13 cellular contexts compared by ENCODE assay signal in the genomic region with DNA sequence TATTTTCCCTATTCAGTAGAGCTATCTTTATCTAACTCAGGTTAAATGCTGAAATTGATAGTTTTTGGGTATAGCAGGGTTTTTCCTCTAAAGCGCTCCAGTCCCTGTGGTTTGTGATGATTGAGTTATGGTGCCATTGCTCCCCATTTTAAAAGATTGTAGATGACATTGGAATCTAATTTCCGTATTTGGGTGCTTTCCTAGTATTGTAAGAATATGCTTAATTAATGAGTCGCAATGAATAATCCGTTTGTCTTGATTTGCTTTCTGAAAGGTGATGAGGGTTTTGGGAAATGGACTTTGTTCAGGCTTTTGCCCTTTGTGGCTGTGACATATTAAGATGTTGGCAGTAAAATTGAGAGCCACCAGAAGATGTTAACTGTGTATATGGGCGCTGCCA. TPM values are rescaled to one million over a fixed set of nuclear protein-coding genes. Genes with fewer than 3 reads are reported as not detected.
DNase-seq lines count a peak whose midpoint lies in the region; ATAC-seq, FAIRE-seq and TF ChIP-seq lines count a peak whose summit lies in the region.
"Had no signal": no experiment of that assay in that cellular context is flagged by ENCODE, and none has a peak within 500 bp of the region (broad histone marks: within the 10 kb centered on the region; RNA-seq: fewer than 3 reads in every experiment).

No MANE protein-coding gene starts in this region.

- H3K27ac Mint-ChIP-seq in CD4-positive, alpha-beta memory T cell = peak overlapping the region in 5 of 7 donors; percentile 1 to 99 (median 61)
- peak overlapping the region; percentile 91 to 93 for H3K27ac Mint-ChIP-seq in natural killer cell

- peaks cover 59% of the 10 kb centered on the region for H4K20me1 ChIP-seq in IMR-90 (ENCODE audit: insufficient read depth, low read length)
- H4K20me1 ChIP-seq in K562 (replicated peaks; ENCODE audit: control insufficient read depth, insufficient read depth, low read length) = peaks cover 45% of the 10 kb centered on the region

- no peak for FAIRE-seq in K562 (lab: Jason Lieb, UNC)

- H3K56ac ChIP-seq in IMR-90 (ENCODE audit: extremely low read depth, insufficient read depth, low read length) = no peak overlapping the region

- no peak for TF ChIP-seq POLR2A in IMR-90 (IDR thresholded peaks at IDR 0.05; ENCODE audit: low read depth, low read length)
- 0 out of 2 replicates have a peak, but pooled peaks have one; percentile 28 for TF ChIP-seq POLR2A in K562 (conservative IDR thresholded peaks at IDR 0.05)

- intact Hi-C loops in CD4-positive, alpha-beta memory T cell (cut with micrococcal nuclease) = no loop called here
- intact Hi-C loops in IMR-90 (cut with micrococcal nuclease) (no loop called here), K562 (cut with micrococcal nuclease) (loop anchor here (5.0 kb wide), 1 partner anchor 73 kb away; no protein-coding TSS in a partner anchor), natural killer cell (cut with micrococcal nuclease) (no loop called here), tibial artery (cut with DNase I; ENCODE audit: low total_unique reads) (no loop called here)

- H2BK5ac ChIP-seq in IMR-90 (ENCODE audit: low read depth, low read length, poor library complexity, severe bottlenecking) = no peak overlapping the region

- H3K9ac ChIP-seq in IMR-90 (ENCODE audit: low read depth, low read length) (no peak overlapping the region; the same call in 1 of the 2 replicates), K562 (ENCODE audit: insufficient read depth in 1 of 2, low read depth in 2 of 2, low read length in 2 of 2) (no peak overlapping the region)

- H3K27ac ChIP-seq in CD4-positive, alpha-beta memory T cell (ENCODE audit: low read depth, low read length) = no peak overlapping the region
- H3K27ac ChIP-seq in IMR-90 (ENCODE audit: insufficient read depth, low read length) = no peak overlapping the region
- H3K27ac ChIP-seq in K562 (ENCODE audit: extremely low read depth, low read depth, low read length) = no peak overlapping the region
- H3K27ac ChIP-seq in tibial artery = no peak overlapping the region

- H3K23ac ChIP-seq in IMR-90 (ENCODE audit: low read depth, low read length) = no peak overlapping the region

- WGBS in IMR-90 (ENCODE audit: extremely low coverage in 2 of 2, insufficient read length in 1 of 2), 2 experiments = 73% methylated on average over 3 of the region's 5 CpGs; no CpG with 5 or more reads in 1 of the 2 experiments
- WGBS in K562 (ENCODE audit: insufficient coverage, low coverage, missing lambda C conversion rate) = 86% methylated on average over 5 of the region's 5 CpGs

- no peak overlapping the region for H2AFZ ChIP-seq in IMR-90 (replicated peaks; ENCODE audit: low read length, poor library complexity)
- H2AFZ ChIP-seq in K562 (ENCODE audit: low read depth, low read length) = no peak overlapping the region

- TF ChIP-seq RAD21 in IMR-90 (IDR thresholded peaks at IDR 0.05; ENCODE audit: low read length) = no peak
- no peak for TF ChIP-seq RAD21 in K562 (CRISPR knock-in tag; conservative IDR thresholded peaks at IDR 0.05 in 1 of 2, IDR thresholded peaks at IDR 0.05 in 1 of 2)

- H3K36me3 ChIP-seq in CD4-positive, alpha-beta memory T cell (ENCODE audit: insufficient read depth, low read length) = peaks cover 42% of the 10 kb centered on the region
- H3K36me3 ChIP-seq in IMR-90 (ENCODE audit: control insufficient read depth, insufficient read depth, low read length) (peaks cover 45% of the 10 kb centered on the region), K562 (ENCODE audit: control insufficient read depth, insufficient read depth, low read length) (peaks cover 76% of the 10 kb centered on the region), tibial artery (peaks cover 56 to 67% (median 59%) of the 10 kb centered on the region in 3 donors)

- peaks cover 0 to 4% (median 0%) of the 10 kb centered on the region in 8 donors for H3K9me3 Mint-ChIP-seq in CD4-positive, alpha-beta memory T cell
- no peaks in the 10 kb centered on the region for H3K9me3 Mint-ChIP-seq in natural killer cell

- H3K9me1 ChIP-seq in IMR-90 (ENCODE audit: insufficient read depth, low read length) (peaks cover 3% of the 10 kb centered on the region; the same call in 1 of the 2 replicates), K562 (ENCODE audit: control insufficient read depth, insufficient read depth, low read length) (no peaks in the 10 kb centered on the region)

- H4K91ac ChIP-seq in IMR-90 (ENCODE audit: insufficient read depth, low read depth, low read length) = no peak overlapping the region

- in situ Hi-C loops in IMR-90 (cut with MboI; ENCODE audit: low sequenced_read_pairs) (no loop called here), K562 (cut with MboI) (no loop called here)

- H2AK5ac ChIP-seq in IMR-90 (ENCODE audit: low read depth, low read length) = no peak overlapping the region

- H2AK9ac ChIP-seq in IMR-90 (replicated peaks; ENCODE audit: low read depth, low read length, poor library complexity) = no peak overlapping the region

- no peak for ATAC-seq in IMR-90 (ENCODE audit: low read depth)
- no peak for ATAC-seq in K562
- ATAC-seq in natural killer cell = no peak
- no peak for ATAC-seq in GM19324 (IDR thresholded peaks at IDR 0.05; ENCODE audit: low FRiP score, unreplicated experiment)
- ATAC-seq in HG02840 (IDR thresholded peaks at IDR 0.05; ENCODE audit: low FRiP score, unreplicated experiment) = no peak
- ATAC-seq: Panc1 had no signal

- peaks cover 52% of the 10 kb centered on the region for H3K79me2 ChIP-seq in K562 (ENCODE audit: control insufficient read depth, insufficient read depth, low read length)

- no peaks in the 10 kb centered on the region for H3K9me3 ChIP-seq in CD4-positive, alpha-beta memory T cell (ENCODE audit: control insufficient read depth in 1 of 2, low read length in 2 of 2)
- no peaks in the 10 kb centered on the region for H3K9me3 ChIP-seq in IMR-90 (ENCODE audit: control insufficient read depth, insufficient read depth, low read length)
- H3K9me3 ChIP-seq in K562 (replicated peaks; ENCODE audit: control insufficient read depth, insufficient read depth, low read depth, low read length) = peaks cover 3% of the 10 kb centered on the region; the same call in 1 of the 2 replicates
- no peaks in the 10 kb centered on the region for H3K9me3 ChIP-seq in tibial artery

- peaks cover 46% of the 10 kb centered on the region for H3K4me1 ChIP-seq in CD4-positive, alpha-beta memory T cell (ENCODE audit: insufficient read depth, low read length)
- peaks cover 2% of the 10 kb centered on the region for H3K4me1 ChIP-seq in IMR-90 (ENCODE audit: control insufficient read depth, insufficient read depth, low read length)
- peaks cover 16 to 19% of the 10 kb centered on the region in 2 experiments for H3K4me1 ChIP-seq in K562 (replicated peaks in 1 of 2; ENCODE audit: control insufficient read depth in 2 of 2, insufficient read depth in 2 of 2, low read length in 2 of 2)
- H3K4me1 ChIP-seq in tibial artery = peaks cover 0 to 36% (median 22%) of the 10 kb centered on the region in 4 donors

- no peak overlapping the region for H3K14ac ChIP-seq in IMR-90 (replicated peaks; ENCODE audit: low read depth, low read length)

- no peak overlapping the region for H3K4ac ChIP-seq in IMR-90 (ENCODE audit: low read depth, low read length)

- H3K36me3 Mint-ChIP-seq in CD4-positive, alpha-beta memory T cell = peaks cover 58 to 78% of the 10 kb centered on the region in 2 donors
- peaks cover 14% of the 10 kb centered on the region for H3K36me3 Mint-ChIP-seq in natural killer cell

- H3K4me3 Mint-ChIP-seq in CD4-positive, alpha-beta memory T cell = no peak overlapping the region
- H3K4me3 Mint-ChIP-seq in natural killer cell = no peak overlapping the region

- no peak overlapping the region for H2BK15ac ChIP-seq in IMR-90 (ENCODE audit: low read depth, low read length)

- H3K27me3 Mint-ChIP-seq in CD4-positive, alpha-beta memory T cell = no peaks in the 10 kb centered on the region
- H3K27me3 Mint-ChIP-seq in natural killer cell (ENCODE audit: low read depth in 2 of 2) = no peaks in the 10 kb centered on the region

- TF ChIP-seq CTCF in IMR-90 (conservative IDR thresholded peaks at IDR 0.05; ENCODE audit: low read depth, low read length) = no peak
- TF ChIP-seq CTCF in K562 (IDR thresholded peaks at IDR 0.05 in 2 of 3, conservative IDR thresholded peaks at IDR 0.05 in 1 of 3; ENCODE audit: insufficient read depth in 2 of 3, low read depth in 1 of 3, low read length in 3 of 3) = no peak
- no peak for TF ChIP-seq CTCF in natural killer cell (IDR thresholded peaks at IDR 0.05)
- no peak for TF ChIP-seq CTCF in tibial artery (IDR thresholded peaks at IDR 0.05)

- no peak for TF ChIP-seq EP300 in K562 (IDR thresholded peaks at IDR 0.05; ENCODE audit: low read length)

- peaks cover 23 to 45% of the 10 kb centered on the region in 2 experiments; a peak in 3 of 4 replicates for H3K79me1 ChIP-seq in IMR-90 (ENCODE audit: low read depth in 1 of 2, low read length in 2 of 2)

- H3K4me2 ChIP-seq in IMR-90 (ENCODE audit: low read depth, low read length) (0 out of 2 replicates have a peak overlapping the region, but pooled peaks have one; percentile 40), K562 (ENCODE audit: insufficient read depth, low read length) (no peak overlapping the region)

- H3K18ac ChIP-seq in IMR-90 (ENCODE audit: low read depth, low read length) = no peak overlapping the region

- H2BK20ac ChIP-seq in IMR-90 (ENCODE audit: low read depth, low read length) = no peak overlapping the region

- POLR2A ChIA-PET in CD4-positive, alpha-beta memory T cell (lab: Charles Lee; ENCODE audit: partially characterized antibody) = interaction anchor here (1.0 kb wide), 1 partner anchor 21 kb away, joined by 4 read pairs; the partner anchor contains the start of gene RNASEH1
- POLR2A ChIA-PET in IMR-90 (lab: Charles Lee; ENCODE audit: unreplicated experiment) = no interaction called here
- POLR2A ChIA-PET in K562 (lab: Yijun Ruan, JAX) = interaction anchor here (0.6 to 1.5 kb wide), 7 partner anchors 8 to 85 kb away, joined by 3 to 8 read pairs (median 3); partner anchors contain the start of gene COLEC11

- no peak for DNase-seq in CD4-positive, alpha-beta memory T cell
- DNase-seq in IMR-90 (no peak), K562 (ENCODE audit: extremely low read depth in 1 of 4, low spot score in 3 of 4) (no peak), natural killer cell (no peak), UCSD-AML1 (lab: John Stamatoyannopoulos, UW; ENCODE audit: unreplicated experiment) (no peak), tibial artery (no peak)
- DNase-seq: effector CD8-positive, alpha-beta T cell; NCI-H2107; stimulated activated CD4-positive, alpha-beta T cell treated with anti-CD3 and anti-CD28 coated beads, Interleukin-15, amount 100 ng/mL, for 24 hours had no signal

- no peak overlapping the region for H3K4me3 ChIP-seq in CD4-positive, alpha-beta memory T cell (ENCODE audit: low read length in 2 of 2)
- H3K4me3 ChIP-seq in IMR-90 (ENCODE audit: insufficient read depth, low read depth, low read length) (no peak overlapping the region), K562 (no peak overlapping the region), tibial artery (no peak overlapping the region)

- no peak overlapping the region for H4K8ac ChIP-seq in IMR-90 (ENCODE audit: low read depth in 2 of 2, low read length in 2 of 2)

- H2BK120ac ChIP-seq in IMR-90 (ENCODE audit: low read depth, low read length) = no peak overlapping the region

- CTCF ChIA-PET in CD4-positive, alpha-beta memory T cell (lab: Charles Lee; ENCODE audit: partially characterized antibody) = interaction anchor here (1.9 kb wide), 1 partner anchor 73 kb away, joined by 5 read pairs; no protein-coding TSS in a partner anchor
- CTCF ChIA-PET in IMR-90 (lab: Yijun Ruan, JAX) = no interaction called here
- CTCF ChIA-PET in K562 (lab: Yijun Ruan, JAX; ENCODE audit: low intra/inter-chr PET ratio) = no interaction called here

- peaks cover 33 to 49% (median 38%) of the 10 kb centered on the region in 4 donors for H3K4me1 Mint-ChIP-seq in CD4-positive, alpha-beta memory T cell
- peaks cover 39 to 46% of the 10 kb centered on the region in 2 donors for H3K4me1 Mint-ChIP-seq in natural killer cell

- H3K27me3 ChIP-seq in CD4-positive, alpha-beta memory T cell (ENCODE audit: insufficient read depth, low read length) = no peaks in the 10 kb centered on the region
- H3K27me3 ChIP-seq in IMR-90 (ENCODE audit: control insufficient read depth, insufficient read depth, low read length) (no peaks in the 10 kb centered on the region), K562 (ENCODE audit: control insufficient read depth in 2 of 2, insufficient read depth in 2 of 2, low read length in 2 of 2) (no peaks in the 10 kb centered on the region), tibial artery (no peaks in the 10 kb centered on the region)

- no peak overlapping the region for H4K5ac ChIP-seq in IMR-90 (ENCODE audit: low read depth, low read length)

- BruUV-seq in IMR-90 (replicated peaks; lab: Mats Ljungman, UMichigan) (no TSS peak), K562 (replicated peaks; lab: Mats Ljungman, UMichigan) (no TSS peak)

- dilution Hi-C loops in IMR-90 (cut with HindIII; ENCODE audit: low sequenced_read_pairs, unreplicated experiment) = no loop called here

RNA-seq across cellular contexts. Expression of gene RPS7, which starts 3.9 kb away (rescaled TPM):
- total RNA-seq in CD4-positive, alpha-beta memory T cell = 1,000 to 10,000 TPM; 1,594 to 1,656 TPM
- 1,000 to 10,000 TPM in 1 of 2 donors, 100 to 1,000 TPM in 1; 904 to 1,178 TPM for polyA plus RNA-seq in CD4-positive, alpha-beta memory T cell
- 3,111 and 3,387 TPM in 2 replicates for total RNA-seq in IMR-90 (2012; rRNA removed)
- 1,199 and 1,260 TPM in 2 replicates for polyA plus RNA-seq in IMR-90 (2012; rRNA removed)
- 1,489 and 3,890 TPM in 2 replicates for polyA plus RNA-seq in IMR-90 (2012; cell fraction: cytosol; rRNA removed)
- 261 and 727 TPM in 2 replicates for polyA plus RNA-seq in IMR-90 (2012; cell fraction: nucleus; rRNA removed; ENCODE audit: low replicate concordance)
- 147 and 178 TPM in 2 replicates for total RNA-seq in K562 (2011; cell fraction: chromatin; rRNA removed; ENCODE audit: low replicate concordance)
- 248 and 275 TPM in 2 replicates for total RNA-seq in K562 (2011; cell fraction: nucleolus; rRNA removed)
- total RNA-seq in K562 (2011; cell fraction: nucleoplasm; rRNA removed) = 393 and 713 TPM in 2 replicates
- total RNA-seq in K562 (2014; rRNA removed) = 2,103 and 2,507 TPM in 2 replicates
- 3,088 and 3,235 TPM in 2 replicates for total RNA-seq in K562 (2014; rRNA removed; fragmentation: Illumina TruSeq; extraction: Trizol)
- total RNA-seq in K562 (2015; rRNA removed; fragmentation: Illumina TruSeq; extraction: Trizol) = 4,033 and 4,169 TPM in 2 replicates
- total RNA-seq in K562 (2021) = 2,201 and 2,441 TPM in 2 replicates
- 2,427 and 2,760 TPM in 2 replicates for polyA plus RNA-seq in K562 (2011; rRNA removed)
- polyA plus RNA-seq in K562 (2011; cell fraction: cytosol; rRNA removed) = 843 and 1,466 TPM in 2 replicates
- 522 and 963 TPM in 2 replicates for polyA plus RNA-seq in K562 (2011; cell fraction: nucleus; rRNA removed)
- 1,908 and 2,807 TPM in 2 replicates for polyA plus RNA-seq in K562 (2012)
- 2,675 and 2,931 TPM in 2 replicates for polyA plus RNA-seq in K562 (2014; fragmentation: Illumina TruSeq; extraction: Trizol)
- polyA plus RNA-seq in K562 (2014; fragmentation: Nextera tagmentation; extraction: Ambion mirVana) = 1,000 to 10,000 TPM; 2,718 to 3,051 TPM
- 2,676 and 2,779 TPM in 2 replicates for polyA plus RNA-seq in K562 (2014; rRNA removed)
- 462 and 473 TPM in 2 replicates for polyA minus RNA-seq in K562 (2011; rRNA and poly(A)+ RNA removed)
- 394 and 466 TPM in 2 replicates for polyA minus RNA-seq in K562 (2011; cell fraction: cytosol; rRNA and poly(A)+ RNA removed)
- polyA minus RNA-seq in K562 (2011; cell fraction: nucleus; rRNA and poly(A)+ RNA removed) = 97.9 and 170 TPM in 2 replicates
- 1,000 to 10,000 TPM in 2 of 3 donors, 100 to 1,000 TPM in 1; 815 to 1,068 (median 1,001) TPM for total RNA-seq in natural killer cell

RNA-seq across cellular contexts. Expression of gene COLEC11, which starts 15.9 kb away (rescaled TPM):
- not detected for total RNA-seq in CD4-positive, alpha-beta memory T cell
- polyA plus RNA-seq in CD4-positive, alpha-beta memory T cell = under 1 TPM in 1 of 2 donors, not detected in 1; 0.30 TPM
- total RNA-seq in IMR-90 (2012; rRNA removed) (under 0.01 and 0.28 TPM in 2 replicates), K562 (2014; rRNA removed) (2.9 and 5.4 TPM in 2 replicates), K562 (2014; rRNA removed; fragmentation: Illumina TruSeq; extraction: Trizol) (0.67 and 0.98 TPM in 2 replicates), K562 (2015; rRNA removed; fragmentation: Illumina TruSeq; extraction: Trizol) (2.0 and 2.6 TPM in 2 replicates), K562 (2021) (2.9 and 4.3 TPM in 2 replicates), natural killer cell (under 1 TPM in 1 of 3 donors, not detected in 2; 0.61 TPM)
- polyA plus RNA-seq in IMR-90 (2012; rRNA removed) (0.24 and 0.55 TPM in 2 replicates), K562 (2011; rRNA removed) (0.93 and 1.6 TPM in 2 replicates), K562 (2014; fragmentation: Illumina TruSeq; extraction: Trizol) (1.8 and 3.2 TPM in 2 replicates), K562 (2014; fragmentation: Nextera tagmentation; extraction: Ambion mirVana) (under 1 TPM; 0.32 to 0.73 TPM), K562 (2014; rRNA removed) (3.3 and 4.3 TPM in 2 replicates)
- 0.34 and 0.45 TPM in 2 replicates for polyA plus RNA-seq in IMR-90 (2012; cell fraction: cytosol; rRNA removed)
- 0.12 TPM in 1 of 2 replicates, not detected in the other for polyA plus RNA-seq in IMR-90 (2012; cell fraction: nucleus; rRNA removed; ENCODE audit: low replicate concordance)
- 2.0 and 3.4 TPM in 2 replicates for total RNA-seq in K562 (2011; cell fraction: chromatin; rRNA removed; ENCODE audit: low replicate concordance)
- total RNA-seq in K562 (2011; cell fraction: nucleolus; rRNA removed) = 3.3 and 3.7 TPM in 2 replicates
- total RNA-seq in K562 (2011; cell fraction: nucleoplasm; rRNA removed) = 3.4 and 3.7 TPM in 2 replicates
- polyA plus RNA-seq in K562 (2011; cell fraction: cytosol; rRNA removed) = 1.6 and 4.7 TPM in 2 replicates
- polyA plus RNA-seq in K562 (2011; cell fraction: nucleus; rRNA removed) = 0.69 and 1.5 TPM in 2 replicates
- polyA plus RNA-seq in K562 (2012) = 3.8 and 6.7 TPM in 2 replicates
- polyA minus RNA-seq in K562 (2011; rRNA and poly(A)+ RNA removed) = 0.63 and 1.2 TPM in 2 replicates
- polyA minus RNA-seq in K562 (2011; cell fraction: cytosol; rRNA and poly(A)+ RNA removed) = not detected in 2 replicates
- polyA minus RNA-seq in K562 (2011; cell fraction: nucleus; rRNA and poly(A)+ RNA removed) = 0.54 and 0.78 TPM in 2 replicates
- total RNA-seq: myocyte had no signal

RNA-seq across cellular contexts. Expression of gene RNASEH1, which starts 20.9 kb away (rescaled TPM):
- 10 to 100 TPM; 22.0 to 24.0 TPM for total RNA-seq in CD4-positive, alpha-beta memory T cell
- polyA plus RNA-seq in CD4-positive, alpha-beta memory T cell = 10 to 100 TPM; 30.6 to 43.1 TPM
- total RNA-seq in IMR-90 (2012; rRNA removed) (23.7 and 38.3 TPM in 2 replicates), K562 (2014; rRNA removed) (46.5 and 46.8 TPM in 2 replicates), K562 (2014; rRNA removed; fragmentation: Illumina TruSeq; extraction: Trizol) (40.8 and 42.8 TPM in 2 replicates), K562 (2015; rRNA removed; fragmentation: Illumina TruSeq; extraction: Trizol) (47.1 and 47.5 TPM in 2 replicates), K562 (2021) (44.1 and 45.6 TPM in 2 replicates), natural killer cell (10 to 100 TPM; 25.6 to 30.6 (median 26.3) TPM)
- polyA plus RNA-seq in IMR-90 (2012; rRNA removed) (21.7 and 23.5 TPM in 2 replicates), K562 (2011; rRNA removed) (21.7 and 25.7 TPM in 2 replicates), K562 (2014; fragmentation: Illumina TruSeq; extraction: Trizol) (34.7 and 35.3 TPM in 2 replicates), K562 (2014; fragmentation: Nextera tagmentation; extraction: Ambion mirVana) (10 to 100 TPM; 27.5 to 32.7 TPM), K562 (2014; rRNA removed) (46.8 and 47.9 TPM in 2 replicates)
- polyA plus RNA-seq in IMR-90 (2012; cell fraction: cytosol; rRNA removed) = 11.6 and 14.9 TPM in 2 replicates
- polyA plus RNA-seq in IMR-90 (2012; cell fraction: nucleus; rRNA removed; ENCODE audit: low replicate concordance) = 6.1 and 14.1 TPM in 2 replicates
- 18.2 and 25.1 TPM in 2 replicates for total RNA-seq in K562 (2011; cell fraction: chromatin; rRNA removed; ENCODE audit: low replicate concordance)
- total RNA-seq in K562 (2011; cell fraction: nucleolus; rRNA removed) = 21.2 and 21.8 TPM in 2 replicates
- total RNA-seq in K562 (2011; cell fraction: nucleoplasm; rRNA removed) = 16.9 and 21.5 TPM in 2 replicates
- 13.4 and 16.5 TPM in 2 replicates for polyA plus RNA-seq in K562 (2011; cell fraction: cytosol; rRNA removed)
- polyA plus RNA-seq in K562 (2011; cell fraction: nucleus; rRNA removed) = 19.4 and 20.6 TPM in 2 replicates
- polyA plus RNA-seq in K562 (2012) = 19.1 and 35.8 TPM in 2 replicates
- polyA minus RNA-seq in K562 (2011; rRNA and poly(A)+ RNA removed) = 20.3 and 20.5 TPM in 2 replicates
- 14.8 and 18.3 TPM in 2 replicates for polyA minus RNA-seq in K562 (2011; cell fraction: cytosol; rRNA and poly(A)+ RNA removed)
- 14.9 and 20.8 TPM in 2 replicates for polyA minus RNA-seq in K562 (2011; cell fraction: nucleus; rRNA and poly(A)+ RNA removed)

RNA-seq across cellular contexts. Expression of gene ADI1, which starts 59.7 kb away (rescaled TPM):
- total RNA-seq in CD4-positive, alpha-beta memory T cell = 10 to 100 TPM; 32.3 to 36.4 TPM
- 100 to 1,000 TPM in 1 of 2 donors, 10 to 100 TPM in 1; 52.5 to 115 TPM for polyA plus RNA-seq in CD4-positive, alpha-beta memory T cell
- total RNA-seq in IMR-90 (2012; rRNA removed) = 43.2 and 49.7 TPM in 2 replicates
- 40.7 and 46.0 TPM in 2 replicates for polyA plus RNA-seq in IMR-90 (2012; rRNA removed)
- 29.8 and 43.8 TPM in 2 replicates for polyA plus RNA-seq in IMR-90 (2012; cell fraction: cytosol; rRNA removed)
- 17.0 and 52.0 TPM in 2 replicates for polyA plus RNA-seq in IMR-90 (2012; cell fraction: nucleus; rRNA removed; ENCODE audit: low replicate concordance)
- 8.2 and 11.8 TPM in 2 replicates for total RNA-seq in K562 (2011; cell fraction: chromatin; rRNA removed; ENCODE audit: low replicate concordance)
- 5.8 and 8.0 TPM in 2 replicates for total RNA-seq in K562 (2011; cell fraction: nucleolus; rRNA removed)
- total RNA-seq in K562 (2011; cell fraction: nucleoplasm; rRNA removed) = 12.0 and 24.3 TPM in 2 replicates
- total RNA-seq in K562 (2014; rRNA removed) = 26.7 and 29.2 TPM in 2 replicates
- total RNA-seq in K562 (2014; rRNA removed; fragmentation: Illumina TruSeq; extraction: Trizol) = 25.7 and 27.1 TPM in 2 replicates
- 48.0 and 51.0 TPM in 2 replicates for total RNA-seq in K562 (2015; rRNA removed; fragmentation: Illumina TruSeq; extraction: Trizol)
- total RNA-seq in K562 (2021) = 31.6 and 34.7 TPM in 2 replicates
- polyA plus RNA-seq in K562 (2011; rRNA removed) = 17.6 and 23.6 TPM in 2 replicates
- polyA plus RNA-seq in K562 (2011; cell fraction: cytosol; rRNA removed) = 12.7 and 15.2 TPM in 2 replicates
- polyA plus RNA-seq in K562 (2011; cell fraction: nucleus; rRNA removed) = 11.6 and 15.2 TPM in 2 replicates
- polyA plus RNA-seq in K562 (2012) = 33.2 and 37.1 TPM in 2 replicates
- polyA plus RNA-seq in K562 (2014; fragmentation: Illumina TruSeq; extraction: Trizol) = 31.4 and 33.7 TPM in 2 replicates
- 1 to 10 TPM; 6.1 to 6.6 TPM for polyA plus RNA-seq in K562 (2014; fragmentation: Nextera tagmentation; extraction: Ambion mirVana)
- 20.6 and 21.6 TPM in 2 replicates for polyA plus RNA-seq in K562 (2014; rRNA removed)
- polyA minus RNA-seq in K562 (2011; rRNA and poly(A)+ RNA removed) = 18.8 and 22.8 TPM in 2 replicates
- 12.2 and 12.5 TPM in 2 replicates for polyA minus RNA-seq in K562 (2011; cell fraction: cytosol; rRNA and poly(A)+ RNA removed)
- polyA minus RNA-seq in K562 (2011; cell fraction: nucleus; rRNA and poly(A)+ RNA removed) = 4.2 and 7.2 TPM in 2 replicates
- total RNA-seq in natural killer cell = 10 to 100 TPM; 15.9 to 23.0 (median 17.4) TPM
